In genomic region chr3:47225310-47225906, GRCh38 we compare ENCODE assay signal across 1 cellular context.
TF ChIP-seq lines count a peak whose summit lies in the region.

No MANE protein-coding gene starts in this region.

TF ChIP-seq in K562, 482 proteins besides CTCF, POLR2A, EP300 and RAD21 (continued from another document):
- TF ChIP-seq THAP7 (CRISPR knock-in tag; IDR thresholded peaks at IDR 0.05) = peak; percentile 49; the same call in 1 of the 2 replicates
- TF ChIP-seq DMBX1 (CRISPR knock-in tag; IDR thresholded peaks at IDR 0.05; ENCODE audit: borderline replicate concordance) = peak; percentile 76; the same call in 1 of the 2 replicates
- TF ChIP-seq POLR2H (tag; IDR thresholded peaks at IDR 0.05; ENCODE audit: low read depth) = peak; percentile 77
- peak; percentile 96 for TF ChIP-seq ZNF175 (CRISPR knock-in tag; IDR thresholded peaks at IDR 0.05; ENCODE audit: low read depth)
- no peak for TF ChIP-seq KAT8 (IDR thresholded peaks at IDR 0.05; ENCODE audit: low read depth)
- no peak for TF ChIP-seq KLF13 (tag; IDR thresholded peaks at IDR 0.05; ENCODE audit: borderline replicate concordance, low read depth)
- TF ChIP-seq SUPT5H (IDR thresholded peaks at IDR 0.05) = no peak
- TF ChIP-seq PHB (CRISPR knock-in tag; IDR thresholded peaks at IDR 0.05) = no peak
- peak; percentile 96 for TF ChIP-seq ZNF584 (CRISPR knock-in tag; IDR thresholded peaks at IDR 0.05; ENCODE audit: low read depth)
- peak; percentile 48; the same call in 1 of the 2 replicates for TF ChIP-seq TAF7 (tag; IDR thresholded peaks at IDR 0.05)
- no peak for TF ChIP-seq YY1 (IDR thresholded peaks at IDR 0.05; ENCODE audit: borderline replicate concordance in 1 of 3, control insufficient read depth in 1 of 3, extremely low read depth in 1 of 3, insufficient read depth in 3 of 3, insufficient read length in 1 of 3, insufficient replicate concordance in 2 of 3, low read depth in 1 of 3, low read length in 2 of 3)
- TF ChIP-seq HDAC6 (IDR thresholded peaks at IDR 0.05; ENCODE audit: low read depth, low read length) = no peak
- TF ChIP-seq MCM2 (IDR thresholded peaks at IDR 0.05; ENCODE audit: low read depth) = no peak
- no peak for TF ChIP-seq ZNF408 (CRISPR knock-in tag; IDR thresholded peaks at IDR 0.05; ENCODE audit: low read depth)
- peak; percentile 27; the same call in 1 of the 2 replicates for TF ChIP-seq MTA1 (IDR thresholded peaks at IDR 0.05; ENCODE audit: borderline replicate concordance)
- TF ChIP-seq TCFL5 (CRISPR knock-in tag; conservative IDR thresholded peaks at IDR 0.05) = peak; percentile 66; the same call in 1 of the 2 replicates
- TF ChIP-seq CEBPB (tag; IDR thresholded peaks at IDR 0.05) = peak; percentile 56
- peak; percentile 18 to 36 for TF ChIP-seq AFF1 (IDR thresholded peaks at IDR 0.05; ENCODE audit: low read depth in 1 of 2, partially characterized antibody in 2 of 2)
- TF ChIP-seq CREB5 (CRISPR knock-in tag; IDR thresholded peaks at IDR 0.05) = peak; percentile 84; the same call in 1 of the 2 replicates
- TF ChIP-seq ZBTB12 (CRISPR knock-in tag; IDR thresholded peaks at IDR 0.05) = peak; percentile 10; the same call in 1 of the 2 replicates
- 0 out of 2 replicates have a peak, but pooled peaks have one; percentile 10 for TF ChIP-seq ZSCAN32 (CRISPR knock-in tag; IDR thresholded peaks at IDR 0.05)
- no peak for TF ChIP-seq EGR1 (conservative IDR thresholded peaks at IDR 0.05)
- TF ChIP-seq PPARD (CRISPR knock-in tag; IDR thresholded peaks at IDR 0.05) = no peak
- TF ChIP-seq NFXL1 (CRISPR knock-in tag; IDR thresholded peaks at IDR 0.05) = peak; percentile 87; the same call in 1 of the 2 replicates
- TF ChIP-seq SMAD3 (CRISPR knock-in tag; conservative IDR thresholded peaks at IDR 0.05) = peak; percentile 92
- TF ChIP-seq TEAD1 (CRISPR knock-in tag; IDR thresholded peaks at IDR 0.05) = 0 out of 4 replicates have a peak, but pooled peaks of 1 of the 2 experiments have one; percentile 45
- peak; percentile 76 for TF ChIP-seq ZNF79 (CRISPR knock-in tag; IDR thresholded peaks at IDR 0.05; ENCODE audit: low read depth)
- no peak for TF ChIP-seq NFIC (IDR thresholded peaks at IDR 0.05)
- TF ChIP-seq MED1 (CRISPR knock-in tag; IDR thresholded peaks at IDR 0.05; ENCODE audit: borderline replicate concordance) = no peak
- peak; percentile 46; the same call in 1 of the 2 replicates for TF ChIP-seq RBFOX2 (IDR thresholded peaks at IDR 0.05; ENCODE audit: low read depth, low read length)
- TF ChIP-seq ZNF668 (CRISPR knock-in tag; IDR thresholded peaks at IDR 0.05) = 0 out of 2 replicates have a peak, but pooled peaks have one; percentile 18
- TF ChIP-seq HDAC8 (tag; IDR thresholded peaks at IDR 0.05) = peak; percentile 75; the same call in 1 of the 2 replicates
- TF ChIP-seq ZEB2 (IDR thresholded peaks at IDR 0.05) = no peak
- peak; percentile 90 for TF ChIP-seq ZNF384 (IDR thresholded peaks at IDR 0.05; ENCODE audit: low read depth, low read length)
- 0 out of 2 replicates have a peak, but pooled peaks have one; percentile 42 for TF ChIP-seq OTX1 (CRISPR knock-in tag; IDR thresholded peaks at IDR 0.05)
- no peak; the same call in 1 of the 2 replicates for TF ChIP-seq DDX20 (tag; IDR thresholded peaks at IDR 0.05; ENCODE audit: low read depth)
- TF ChIP-seq ASH1L (IDR thresholded peaks at IDR 0.05; ENCODE audit: borderline replicate concordance, low read depth, partially characterized antibody) = no peak
- TF ChIP-seq ZNF76 (CRISPR knock-in tag; IDR thresholded peaks at IDR 0.05; ENCODE audit: borderline replicate concordance) = peak; percentile 55; the same call in 1 of the 2 replicates
- peak; percentile 33; the same call in 1 of the 2 replicates for TF ChIP-seq ZNF830 (CRISPR knock-in tag; IDR thresholded peaks at IDR 0.05)
- no peak for TF ChIP-seq ZBTB8A (IDR thresholded peaks at IDR 0.05; ENCODE audit: partially characterized antibody)
- no peak for TF ChIP-seq NR3C1 (CRISPR knock-in tag; IDR thresholded peaks at IDR 0.05)
- no peak for TF ChIP-seq RBBP5 (IDR thresholded peaks at IDR 0.05; ENCODE audit: borderline replicate concordance, insufficient read depth, low read length, poor library complexity, severe bottlenecking)
- no peak for TF ChIP-seq MTA2 (IDR thresholded peaks at IDR 0.05; ENCODE audit: low read depth)
- peak; percentile 73 for TF ChIP-seq PTTG1 (tag; IDR thresholded peaks at IDR 0.05; ENCODE audit: low read depth)
- TF ChIP-seq ZNF143 (CRISPR knock-in tag; IDR thresholded peaks at IDR 0.05) = no peak
- TF ChIP-seq CC2D1A (IDR thresholded peaks at IDR 0.05) = no peak
- peak; percentile 94 for TF ChIP-seq ZNF311 (CRISPR knock-in tag; IDR thresholded peaks at IDR 0.05)
- peak; percentile 80; the same call in 1 of the 2 replicates for TF ChIP-seq THRB (CRISPR knock-in tag; conservative IDR thresholded peaks at IDR 0.05)
- TF ChIP-seq ZNF263 (CRISPR knock-in tag; IDR thresholded peaks at IDR 0.05; ENCODE audit: borderline replicate concordance) = no peak
- TF ChIP-seq IFI16 (CRISPR knock-in tag; IDR thresholded peaks at IDR 0.05) = no peak
- peak; percentile 87 for TF ChIP-seq BACH1 (tag; IDR thresholded peaks at IDR 0.05)
- TF ChIP-seq ZNF134 (CRISPR knock-in tag; conservative IDR thresholded peaks at IDR 0.05) = 0 out of 2 replicates have a peak, but pooled peaks have one; percentile 32
- TF ChIP-seq GTF2E2 (tag; IDR thresholded peaks at IDR 0.05) = no peak
- TF ChIP-seq BRD9 (IDR thresholded peaks at IDR 0.05; ENCODE audit: low read depth, partially characterized antibody) = no peak
- TF ChIP-seq PHF21A (IDR thresholded peaks at IDR 0.05; ENCODE audit: borderline replicate concordance, low read depth) = no peak
- peak; percentile 91; the same call in 1 of the 2 replicates for TF ChIP-seq ZBTB9 (CRISPR knock-in tag; IDR thresholded peaks at IDR 0.05)
- no peak for TF ChIP-seq DLX4 (CRISPR knock-in tag; IDR thresholded peaks at IDR 0.05)
- TF ChIP-seq CTBP1 (IDR thresholded peaks at IDR 0.05; ENCODE audit: borderline replicate concordance) = no peak
- 0 out of 2 replicates have a peak, but pooled peaks have one; percentile 35 for TF ChIP-seq FOXJ2 (tag; IDR thresholded peaks at IDR 0.05)
- TF ChIP-seq ZNF239 (CRISPR knock-in tag; IDR thresholded peaks at IDR 0.05) = peak; percentile 77
- TF ChIP-seq ZZZ3 (IDR thresholded peaks at IDR 0.05) = no peak
- TF ChIP-seq ETV5 (CRISPR knock-in tag; IDR thresholded peaks at IDR 0.05; ENCODE audit: low read depth) = no peak
- peak; percentile 87 for TF ChIP-seq GABPA (tag; conservative IDR thresholded peaks at IDR 0.05; ENCODE audit: low read depth)
- TF ChIP-seq ZNF3 (CRISPR knock-in tag; IDR thresholded peaks at IDR 0.05) = no peak
- peak; percentile 64; the same call in 1 of the 2 replicates for TF ChIP-seq SPI1 (IDR thresholded peaks at IDR 0.05; ENCODE audit: borderline replicate concordance, low read depth, low read length)
- TF ChIP-seq CEBPG (CRISPR knock-in tag; IDR thresholded peaks at IDR 0.05) = peak; percentile 95
- peak; percentile 77 to 96 for TF ChIP-seq CEBPG (tag; conservative IDR thresholded peaks at IDR 0.05 in 1 of 2, IDR thresholded peaks at IDR 0.05 in 1 of 2)
- TF ChIP-seq HINFP (tag; conservative IDR thresholded peaks at IDR 0.05; ENCODE audit: low read depth) = 0 out of 2 replicates have a peak, but pooled peaks have one; percentile 20
- TF ChIP-seq TRIM24 (IDR thresholded peaks at IDR 0.05) = peak; percentile 78 to 87; a peak in 3 of 4 replicates
